Comparison of ENCODE assay signal across 15 cellular contexts in the genomic region with DNA sequence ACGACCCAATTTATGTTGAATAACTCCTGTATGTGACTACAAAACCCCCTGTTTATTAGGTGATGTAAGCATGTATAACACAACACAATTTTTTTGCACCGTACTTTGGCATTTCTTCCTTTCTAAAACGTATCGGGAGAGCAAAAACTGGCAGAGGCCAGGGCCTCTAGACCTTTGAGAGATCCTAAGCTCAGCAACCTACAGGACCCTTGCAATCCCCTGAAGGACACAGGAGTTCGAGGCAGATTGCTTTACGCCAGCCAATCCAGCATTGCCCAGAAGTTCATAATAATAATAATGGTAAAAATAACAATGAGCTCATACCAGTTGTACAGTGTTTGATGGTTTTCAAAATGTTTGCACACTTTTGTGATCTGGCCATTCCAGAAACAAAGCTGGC. TPM values are rescaled to one million over a fixed set of nuclear protein-coding genes. Genes with fewer than 3 reads are reported as not detected.
"Had no signal": no experiment of that assay in that cellular context is flagged by ENCODE, and none has a peak within 500 bp of the region (broad histone marks: within the 10 kb centered on the region; RNA-seq: fewer than 3 reads in every experiment).

No MANE protein-coding gene starts in this region.

- H3K27ac Mint-ChIP-seq: activated T-helper 17 cell treated with anti-CD3 and anti-CD28 coated beads, Interleukin-2, amount 50 U/mL, for 72 hours; mesothelial cell of epicardium had no signal

- H3K4me1 ChIP-seq: breast epithelium, parathyroid adenoma had no signal

- ATAC-seq: activated T-helper 17 cell treated with anti-CD3 and anti-CD28 coated beads, Interleukin-2, amount 50 U/mL, for 72 hours had no signal

- H3K4me3 ChIP-seq: breast epithelium, right atrium auricular region, tibial nerve had no signal

- H3K9me3 Mint-ChIP-seq: mesothelial cell of epicardium had no signal

- H3K36me3 ChIP-seq: breast epithelium, right atrium auricular region, tibial nerve had no signal

- H3K4me1 Mint-ChIP-seq: mesothelial cell of epicardium had no signal

- H3K9ac ChIP-seq: parathyroid adenoma had no signal

- H3K79me2 ChIP-seq: parathyroid adenoma had no signal

- DNase-seq: activated naive CD4-positive, alpha-beta T cell treated with anti-CD3 and anti-CD28 coated beads, Interleukin-2, amount 50 U/mL, for 16 hours; aorta; dermis blood vessel endothelial cell; hippocampal formation; kidney glomerular epithelial cell; small intestine had no signal

- H2AFZ ChIP-seq: parathyroid adenoma had no signal

- H3K4me3 Mint-ChIP-seq: activated T-helper 17 cell treated with anti-CD3 and anti-CD28 coated beads, Interleukin-2, amount 50 U/mL, for 72 hours had no signal

- H3K9me3 ChIP-seq: right atrium auricular region had no signal

- H3K27ac ChIP-seq: breast epithelium, parathyroid adenoma, right atrium auricular region, tibial nerve had no signal

RNA-seq across cellular contexts. Expression of gene NKX3-2, which starts 7.7 kb away (rescaled TPM):
- total RNA-seq: activated T-helper 17 cell treated with anti-CD3 and anti-CD28 coated beads, Interleukin-2, amount 50 U/mL, for 72 hours; dermis blood vessel endothelial cell; epithelial cell of proximal tubule; glomerular endothelial cell; liver; right atrium auricular region had no signal
- polyA plus RNA-seq: aorta, liver had no signal
